Comparison of ENCODE assay signal across 22 cellular contexts in genomic region chr20:56809668-56810067, GRCh38.
A peak's percentile ranks its signal among the peaks of the same experiment; 100 is the strongest.
DNase-seq lines count a peak whose midpoint lies in the region; ATAC-seq and TF ChIP-seq lines count a peak whose summit lies in the region.
"Had no signal": no experiment of that assay in that cellular context is flagged by ENCODE, and none has a peak within 500 bp of the region (broad histone marks: within the 10 kb centered on the region; RNA-seq: fewer than 3 reads in every experiment).

No MANE protein-coding gene starts in this region.

- DNase-seq in RPMI7951 (ENCODE audit: low read depth) (peak; percentile 54), epithelial cell of prostate (ENCODE audit: low read depth, low spot score) (no peak), lower leg skin (ENCODE audit: low spot score in 2 of 2) (peak; percentile 60 to 92), type B pancreatic cell (ENCODE audit: extremely low spot score, unreplicated experiment) (no peak), NCI-H345 (lab: John Stamatoyannopoulos, UW) (no peak), chondrocyte (ENCODE audit: low spot score) (no peak)
- DNase-seq: Calu3; CD8-positive, alpha-beta memory T cell; DMS153; GF-D8; NCI-H1092 treated with DMSO at 0.1 percent for 48 hours; NCI-H1436 treated with DMSO at 0.1 percent for 48 hours; NCI-H1930; NCI-H524 treated with DMSO at 0.1 percent for 48 hours; OCI-M1; Right ventricle myocardium superior had no signal

- 47 to 60% methylated on average over 12 of the region's 12 CpGs for whole genome bisulfite sequencing in lower leg skin, 2 donors

- no peak for ATAC-seq in GM19452 (IDR thresholded peaks at IDR 0.05; ENCODE audit: unreplicated experiment)
- ATAC-seq: HepG2, K562 had no signal

- no peaks in the 10 kb centered on the region for H3K9me3 Mint-ChIP-seq in type B pancreatic cell
- peaks cover 3% of the 10 kb centered on the region for H3K9me3 Mint-ChIP-seq in chondrocyte (ENCODE audit: low read depth)

- peak overlapping the region; percentile 76 for H3K27ac Mint-ChIP-seq in type B pancreatic cell
- H3K27ac Mint-ChIP-seq in chondrocyte (ENCODE audit: unreplicated experiment): no peak overlapping the region
- H3K27ac Mint-ChIP-seq: CD8-positive, alpha-beta memory T cell had no signal

- intact Hi-C loops in lower leg skin (cut with DNase I; ENCODE audit: low total_unique reads): no loop called here

- no peak for TF ChIP-seq CTCF in lower leg skin (IDR thresholded peaks at IDR 0.05)
- no peak for TF ChIP-seq CTCF in type B pancreatic cell (conservative IDR thresholded peaks at IDR 0.05)
- no peak for TF ChIP-seq CTCF in chondrocyte (IDR thresholded peaks at IDR 0.05)

- H3K27ac ChIP-seq in epithelial cell of prostate: peak overlapping the region; percentile 67
- H3K27ac ChIP-seq: C4-2B, HL-60 had no signal

- TF ChIP-seq POLR2A in lower leg skin (IDR thresholded peaks at IDR 0.05): no peak

- H3K4me1 Mint-ChIP-seq in type B pancreatic cell (ENCODE audit: unreplicated experiment): peaks cover 29% of the 10 kb centered on the region
- H3K4me1 Mint-ChIP-seq in chondrocyte (ENCODE audit: low read depth): no peaks in the 10 kb centered on the region
- H3K4me1 Mint-ChIP-seq: CD8-positive, alpha-beta memory T cell had no signal

- peaks cover 6% of the 10 kb centered on the region for H3K36me3 Mint-ChIP-seq in type B pancreatic cell
- peaks cover 2% of the 10 kb centered on the region for H3K36me3 Mint-ChIP-seq in chondrocyte (ENCODE audit: low read depth)
- H3K36me3 Mint-ChIP-seq: CD8-positive, alpha-beta memory T cell had no signal

- H3K27me3 Mint-ChIP-seq in type B pancreatic cell (no peaks in the 10 kb centered on the region), chondrocyte (ENCODE audit: low read depth) (peaks cover 4% of the 10 kb centered on the region)

- H3K4me3 Mint-ChIP-seq in type B pancreatic cell (no peak overlapping the region), chondrocyte (ENCODE audit: unreplicated experiment) (no peak overlapping the region)
- H3K4me3 Mint-ChIP-seq: CD8-positive, alpha-beta memory T cell had no signal

- no peak overlapping the region for H3K4me3 ChIP-seq in lower leg skin (ENCODE audit: low read depth, poor library complexity, severe bottlenecking)
- H3K4me3 ChIP-seq: HAP-1, K562 had no signal

Comparison
In these comparisons a context has a peak if more than half of its experiments do, and no peak if none do; other contexts are left out.
1. DNase-seq: peak in RPMI7951 (single experiment) and lower leg skin (2 of 2); none in epithelial cell of prostate (single experiment), type B pancreatic cell (single experiment), NCI-H345 (single experiment) and chondrocyte (single experiment).